ENCODE assay signal across 14 cellular contexts in genomic region chr6:4935981-4936680, GRCh38.
DNase-seq lines count a peak whose midpoint lies in the region; TF ChIP-seq lines count a peak whose summit lies in the region.
"Had no signal": no experiment of that assay in that cellular context is flagged by ENCODE, and none has a peak within 500 bp of the region (broad histone marks: within the 10 kb centered on the region; RNA-seq: fewer than 3 reads in every experiment).

No MANE protein-coding gene starts in this region.

- TF ChIP-seq CTCF in hepatocyte (IDR thresholded peaks at IDR 0.05; ENCODE audit: poor library complexity) = no peak

- no peak overlapping the region for H3K4me3 Mint-ChIP-seq in activated CD4-positive, alpha-beta memory T cell treated with anti-CD3 and anti-CD28 coated beads for 36 hours
- H3K4me3 Mint-ChIP-seq: CD4-positive, alpha-beta T cell had no signal

- H3K27ac Mint-ChIP-seq in activated CD4-positive, alpha-beta memory T cell treated with anti-CD3 and anti-CD28 coated beads for 36 hours = no peak overlapping the region
- H3K27ac Mint-ChIP-seq: activated naive CD8-positive, alpha-beta T cell treated with anti-CD3 and anti-CD28 coated beads, Interleukin-2, amount 10 ng/mL, durations not matched to agents 7 days and 5 days; CD4-positive, alpha-beta T cell had no signal

- DNase-seq in NCI-H2171 treated with DMSO at 0.1 percent for 48 hours (lab: John Stamatoyannopoulos, UW) (peak; percentile 17), NCI-H2171 (lab: John Stamatoyannopoulos, UW) (no peak), RPMI7951 (ENCODE audit: low read depth) (peak; percentile 44), hepatocyte (ENCODE audit: low spot score) (no peak), retina (peak; percentile 15), DMS53 (lab: John Stamatoyannopoulos, UW) (no peak), SKM-1 (lab: John Stamatoyannopoulos, UW; ENCODE audit: unreplicated experiment) (no peak)
- no peak for DNase-seq in activated CD4-positive, alpha-beta memory T cell treated with anti-CD3 and anti-CD28 coated beads for 36 hours
- DNase-seq: activated naive CD8-positive, alpha-beta T cell treated with anti-CD3 and anti-CD28 coated beads, Interleukin-2, amount 10 ng/mL, durations not matched to agents 7 days and 5 days; CD4-positive, alpha-beta T cell; effector CD4-positive, alpha-beta T cell; NCI-H524 treated with DMSO at 0.1 percent for 48 hours had no signal

- no peak overlapping the region for H3K4me3 ChIP-seq in hepatocyte
- H3K4me3 ChIP-seq: Peyer's patch, right atrium auricular region had no signal

- H3K27ac ChIP-seq in hepatocyte = peak overlapping the region; percentile 17
- H3K27ac ChIP-seq: Peyer's patch, right atrium auricular region had no signal

- H3K9me3 ChIP-seq in hepatocyte (ENCODE audit: low read depth) = no peaks in the 10 kb centered on the region
- H3K9me3 ChIP-seq: Peyer's patch, right atrium auricular region had no signal

- peaks cover 50% of the 10 kb centered on the region for H3K4me1 Mint-ChIP-seq in activated CD4-positive, alpha-beta memory T cell treated with anti-CD3 and anti-CD28 coated beads for 36 hours (ENCODE audit: low read depth)

- peaks cover 16% of the 10 kb centered on the region for H3K4me1 ChIP-seq in hepatocyte (ENCODE audit: insufficient read depth)

- H3K9me2 ChIP-seq in hepatocyte (replicated peaks; ENCODE audit: insufficient read depth) = no peaks in the 10 kb centered on the region

- no peaks in the 10 kb centered on the region for H4K20me1 ChIP-seq in hepatocyte (ENCODE audit: insufficient read depth, poor library complexity, severe bottlenecking)

- POLR2A ChIA-PET in activated CD4-positive, alpha-beta memory T cell treated with anti-CD3 and anti-CD28 coated beads for 36 hours (lab: Charles Lee) = no interaction called here

- CTCF ChIA-PET in activated CD4-positive, alpha-beta memory T cell treated with anti-CD3 and anti-CD28 coated beads for 36 hours (lab: Charles Lee) = no interaction called here

- H3K36me3 Mint-ChIP-seq in activated CD4-positive, alpha-beta memory T cell treated with anti-CD3 and anti-CD28 coated beads for 36 hours = peaks cover 14% of the 10 kb centered on the region

- WGBS in hepatocyte (ENCODE audit: low lambda C conversion rate, missing lambda C conversion rate) = 74% methylated on average over 13 of the region's 13 CpGs

- H2AFZ ChIP-seq in hepatocyte = no peak overlapping the region

- intact Hi-C loops in activated CD4-positive, alpha-beta memory T cell treated with anti-CD3 and anti-CD28 coated beads for 36 hours (cut with micrococcal nuclease) = loop anchor here (2.0 to 5.0 kb wide), 3 partner anchors 124 to 1069 kb away; no protein-coding TSS in a partner anchor

- peaks cover 65% of the 10 kb centered on the region for H3K79me2 ChIP-seq in hepatocyte

- H3K27me3 ChIP-seq in hepatocyte = no peaks in the 10 kb centered on the region
- H3K27me3 ChIP-seq: Peyer's patch, right atrium auricular region had no signal

- H3K9me3 Mint-ChIP-seq in activated CD4-positive, alpha-beta memory T cell treated with anti-CD3 and anti-CD28 coated beads for 36 hours = no peaks in the 10 kb centered on the region
- H3K9me3 Mint-ChIP-seq: activated naive CD8-positive, alpha-beta T cell treated with anti-CD3 and anti-CD28 coated beads, Interleukin-2, amount 10 ng/mL, durations not matched to agents 7 days and 5 days; CD4-positive, alpha-beta T cell had no signal

- H3K27me3 Mint-ChIP-seq in activated CD4-positive, alpha-beta memory T cell treated with anti-CD3 and anti-CD28 coated beads for 36 hours = no peaks in the 10 kb centered on the region
- H3K27me3 Mint-ChIP-seq: activated naive CD8-positive, alpha-beta T cell treated with anti-CD3 and anti-CD28 coated beads, Interleukin-2, amount 10 ng/mL, durations not matched to agents 7 days and 5 days; CD4-positive, alpha-beta T cell had no signal

- no peak overlapping the region for H3K4me2 ChIP-seq in hepatocyte

- no peaks in the 10 kb centered on the region for H3K36me3 ChIP-seq in hepatocyte (replicated peaks; ENCODE audit: insufficient read depth, low read depth)
- H3K36me3 ChIP-seq: Peyer's patch, right atrium auricular region had no signal

Comparison
In these comparisons a context has a peak if more than half of its experiments do, and no peak if none do; other contexts are left out.
1. DNase-seq: peak in NCI-H2171 treated with DMSO at 0.1 percent for 48 hours (single experiment), RPMI7951 (single experiment) and retina (single experiment); none in NCI-H2171 (single experiment), hepatocyte (single experiment), DMS53 (single experiment), activated CD4-positive, alpha-beta memory T cell treated with anti-CD3 and anti-CD28 coated beads for 36 hours (single experiment) and SKM-1 (single experiment).